ENCODE assay signal across 24 cellular contexts in genomic region chr5:25416960-25417359, GRCh38.
DNase-seq lines count a peak whose midpoint lies in the region; ATAC-seq, FAIRE-seq and TF ChIP-seq lines count a peak whose summit lies in the region.
"Had no signal": no experiment of that assay in that cellular context is flagged by ENCODE, and none has a peak within 500 bp of the region (broad histone marks: within the 10 kb centered on the region; RNA-seq: fewer than 3 reads in every experiment).

No MANE protein-coding gene starts in this region.

- H3K27me3 Mint-ChIP-seq in WTC11 (ENCODE audit: low read depth): no peaks in the 10 kb centered on the region
- H3K27me3 Mint-ChIP-seq: CD4-positive, alpha-beta memory T cell; CD4-positive, CD25-positive, alpha-beta regulatory T cell; CD8-positive, alpha-beta memory T cell had no signal

- H3K27ac Mint-ChIP-seq in WTC11: 0 out of 2 replicates have a peak overlapping the region, but pooled peaks have one; percentile 53
- H3K27ac Mint-ChIP-seq: CD14-positive monocyte; CD4-positive, alpha-beta memory T cell; CD4-positive, CD25-positive, alpha-beta regulatory T cell; CD8-positive, alpha-beta memory T cell had no signal

- peaks cover 9% of the 10 kb centered on the region for H3K9me3 Mint-ChIP-seq in WTC11

- no peak for DNase-seq in H54 (ENCODE audit: insufficient read length, low spot score)
- no peak for DNase-seq in HTR-8/SVneo (ENCODE audit: insufficient read length, low spot score)
- no peak for DNase-seq in WTC11 (ENCODE audit: low spot score)
- no peak for DNase-seq in AG08395 (ENCODE audit: low spot score)
- DNase-seq: BE2C; C1 segment of cervical spinal cord; CD4-positive, alpha-beta memory T cell; CD4-positive, CD25-positive, alpha-beta regulatory T cell; CD8-positive, alpha-beta memory T cell; COR-L47; DMS 273 treated with DMSO at 0.1 percent for 48 hours; DMS153; DMS53; DMS79; DND-41; EL; GDM1 had no signal

- peak; percentile 11 for ATAC-seq in WTC11
- no peak for ATAC-seq in GM18505 (IDR thresholded peaks at IDR 0.05; ENCODE audit: unreplicated experiment)
- ATAC-seq in GM19463 (IDR thresholded peaks at IDR 0.05; ENCODE audit: unreplicated experiment): no peak
- ATAC-seq: A549, GM12878 had no signal

- no peak for TF ChIP-seq CTCF in WTC11 (IDR thresholded peaks at IDR 0.05)

- POLR2A ChIA-PET in WTC11 (lab: Charles Lee): no interaction called here

- H3K36me3 Mint-ChIP-seq in WTC11: peaks cover 13% of the 10 kb centered on the region
- H3K36me3 Mint-ChIP-seq: CD14-positive monocyte; CD4-positive, alpha-beta memory T cell; CD4-positive, CD25-positive, alpha-beta regulatory T cell; CD8-positive, alpha-beta memory T cell had no signal

- no peak overlapping the region for H3K4me3 Mint-ChIP-seq in WTC11
- H3K4me3 Mint-ChIP-seq: CD14-positive monocyte; CD4-positive, alpha-beta memory T cell; CD4-positive, CD25-positive, alpha-beta regulatory T cell; CD8-positive, alpha-beta memory T cell had no signal

- no peak for TF ChIP-seq POLR2A in H54 (IDR thresholded peaks at IDR 0.05; ENCODE audit: low read depth, low read length)
- no peak for TF ChIP-seq POLR2A in GM18505 (IDR thresholded peaks at IDR 0.05; ENCODE audit: borderline replicate concordance, extremely low read depth, insufficient read depth, insufficient read length)

- CTCF ChIA-PET in WTC11 (lab: Charles Lee): no interaction called here

- FAIRE-seq in H54 (lab: Jason Lieb, UNC): peak; percentile 11
- FAIRE-seq in HTR-8/SVneo (lab: Jason Lieb, UNC): peak; percentile 13
- FAIRE-seq: A549, GM12878, GM12892, GM19239 had no signal

- no peaks in the 10 kb centered on the region for H3K4me1 Mint-ChIP-seq in WTC11
- H3K4me1 Mint-ChIP-seq: CD14-positive monocyte; CD4-positive, alpha-beta memory T cell; CD4-positive, CD25-positive, alpha-beta regulatory T cell; CD8-positive, alpha-beta memory T cell had no signal

TF ChIP-seq in WTC11, 78 proteins besides CTCF, POLR2A, EP300 and RAD21 (continues in another document):
- TF ChIP-seq CBFB (CRISPR knock-in tag; IDR thresholded peaks at IDR 0.05; ENCODE audit: low read depth): no peak
- no peak for TF ChIP-seq FOXK1 (CRISPR knock-in tag; IDR thresholded peaks at IDR 0.05)
- TF ChIP-seq GABPB1 (CRISPR knock-in tag; IDR thresholded peaks at IDR 0.05): no peak
- TF ChIP-seq GRHL2 (CRISPR knock-in tag; IDR thresholded peaks at IDR 0.05; ENCODE audit: insufficient replicate concordance, severe bottlenecking): no peak
- TF ChIP-seq E2F4 (CRISPR knock-in tag; IDR thresholded peaks at IDR 0.05; ENCODE audit: borderline replicate concordance, low read depth): no peak
- TF ChIP-seq SMAD3 (CRISPR knock-in tag; IDR thresholded peaks at IDR 0.05; ENCODE audit: borderline replicate concordance): no peak
- TF ChIP-seq PREB (CRISPR knock-in tag; IDR thresholded peaks at IDR 0.05; ENCODE audit: borderline replicate concordance): no peak
- TF ChIP-seq ATF1 (CRISPR knock-in tag; IDR thresholded peaks at IDR 0.05): no peak
- TF ChIP-seq MLX (CRISPR knock-in tag; IDR thresholded peaks at IDR 0.05): no peak
- TF ChIP-seq FOXJ3 (CRISPR knock-in tag; IDR thresholded peaks at IDR 0.05; ENCODE audit: borderline replicate concordance): no peak
- TF ChIP-seq NFATC4 (CRISPR knock-in tag; IDR thresholded peaks at IDR 0.05): no peak
- TF ChIP-seq TP53 (CRISPR knock-in tag; IDR thresholded peaks at IDR 0.05): no peak
- TF ChIP-seq FOXP4 (CRISPR knock-in tag; IDR thresholded peaks at IDR 0.05): no peak
- peak; percentile 45; the same call in 1 of the 2 replicates for TF ChIP-seq EMX1 (CRISPR knock-in tag; IDR thresholded peaks at IDR 0.05)
- TF ChIP-seq ZNF425 (CRISPR knock-in tag; conservative IDR thresholded peaks at IDR 0.05): peak; percentile 52; the same call in 1 of the 2 replicates
- TF ChIP-seq ATF3 (CRISPR knock-in tag; conservative IDR thresholded peaks at IDR 0.05): no peak
- no peak for TF ChIP-seq MAX (CRISPR knock-in tag; IDR thresholded peaks at IDR 0.05)
- TF ChIP-seq OVOL2 (CRISPR knock-in tag; IDR thresholded peaks at IDR 0.05; ENCODE audit: borderline replicate concordance): no peak
- no peak for TF ChIP-seq E2F1 (CRISPR knock-in tag; IDR thresholded peaks at IDR 0.05)
